ENCODE assay signal across 19 cellular contexts in the genomic region with DNA sequence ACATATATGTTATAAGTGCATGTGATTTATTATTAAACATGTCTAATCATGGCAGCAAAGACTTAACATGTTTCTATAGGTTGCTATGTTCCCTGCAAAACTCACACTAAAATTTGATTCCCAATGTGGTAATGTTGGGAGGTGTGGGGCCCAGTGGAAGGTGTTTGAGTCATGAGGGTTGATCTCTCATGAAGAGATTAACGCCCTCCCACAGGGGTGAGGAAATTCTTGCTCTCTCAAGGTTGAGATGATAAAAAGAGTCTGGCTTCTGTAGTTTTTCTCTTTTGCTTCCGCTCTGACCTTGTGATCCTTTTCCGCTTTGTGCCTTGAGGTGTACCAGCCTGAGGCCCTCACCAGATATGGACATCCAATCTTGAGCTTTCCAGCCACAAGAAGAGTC.
"Had no signal": no experiment of that assay in that cellular context is flagged by ENCODE, and none has a peak within 500 bp of the region (broad histone marks: within the 10 kb centered on the region; RNA-seq: fewer than 3 reads in every experiment).

No MANE protein-coding gene starts in this region.

- H3K4me1 ChIP-seq: colonic mucosa, tibial nerve had no signal

- H3K27me3 ChIP-seq: colonic mucosa, tibial nerve had no signal

- H3K4me3 Mint-ChIP-seq: activated CD4-positive, alpha-beta memory T cell treated with anti-CD3 and anti-CD28 coated beads, Interleukin-2, amount 10 ng/mL, durations not matched to agents 7 days and 5 days; activated CD8-positive, alpha-beta memory T cell treated with anti-CD3 and anti-CD28 coated beads, Interleukin-2, amount 10 ng/mL, durations not matched to agents 7 days and 5 days; activated T-helper 17 cell treated with anti-CD3 and anti-CD28 coated beads, Interleukin-2, amount 50 U/mL, for 72 hours; central memory CD8-positive, alpha-beta T cell; memory B cell; naive thymus-derived CD8-positive, alpha-beta T cell; T-helper 1 cell treated with Interleukin-12 subunit alpha and Interleukin-12 subunit beta and Interleukin-4 antibody, amounts not matched to agents 30 μg/mL and 1 μg/mL, for 36 hours had no signal

- H3K27ac Mint-ChIP-seq: activated CD4-positive, alpha-beta memory T cell treated with anti-CD3 and anti-CD28 coated beads, Interleukin-2, amount 10 ng/mL, durations not matched to agents 7 days and 5 days; activated CD8-positive, alpha-beta memory T cell treated with anti-CD3 and anti-CD28 coated beads, Interleukin-2, amount 10 ng/mL, durations not matched to agents 7 days and 5 days; activated T-helper 17 cell treated with anti-CD3 and anti-CD28 coated beads, Interleukin-2, amount 50 U/mL, for 72 hours; memory B cell; naive thymus-derived CD8-positive, alpha-beta T cell; T-helper 1 cell treated with Interleukin-12 subunit alpha and Interleukin-12 subunit beta and Interleukin-4 antibody, amounts not matched to agents 30 μg/mL and 1 μg/mL, for 36 hours had no signal

- H3K36me3 Mint-ChIP-seq: activated CD8-positive, alpha-beta memory T cell treated with anti-CD3 and anti-CD28 coated beads, Interleukin-2, amount 10 ng/mL, durations not matched to agents 7 days and 5 days; memory B cell; naive thymus-derived CD8-positive, alpha-beta T cell had no signal

- ATAC-seq: activated CD8-positive, alpha-beta memory T cell treated with anti-CD3 and anti-CD28 coated beads, Interleukin-2, amount 10 ng/mL, durations not matched to agents 7 days and 5 days; activated T-helper 17 cell treated with anti-CD3 and anti-CD28 coated beads, Interleukin-2, amount 50 U/mL, for 72 hours; naive thymus-derived CD8-positive, alpha-beta T cell had no signal

- H3K9me3 ChIP-seq: colonic mucosa, tibial nerve had no signal

- H3K27me3 Mint-ChIP-seq: activated CD4-positive, alpha-beta memory T cell treated with anti-CD3 and anti-CD28 coated beads, Interleukin-2, amount 10 ng/mL, durations not matched to agents 7 days and 5 days; activated CD8-positive, alpha-beta memory T cell treated with anti-CD3 and anti-CD28 coated beads, Interleukin-2, amount 10 ng/mL, durations not matched to agents 7 days and 5 days; activated T-helper 17 cell treated with anti-CD3 and anti-CD28 coated beads, Interleukin-2, amount 50 U/mL, for 72 hours; central memory CD8-positive, alpha-beta T cell; memory B cell; naive thymus-derived CD8-positive, alpha-beta T cell had no signal

- H3K36me3 ChIP-seq: colonic mucosa, tibial nerve, WERI-Rb-1 had no signal

- H3K4me1 Mint-ChIP-seq: activated CD4-positive, alpha-beta memory T cell treated with anti-CD3 and anti-CD28 coated beads, Interleukin-2, amount 10 ng/mL, durations not matched to agents 7 days and 5 days; activated CD8-positive, alpha-beta memory T cell treated with anti-CD3 and anti-CD28 coated beads, Interleukin-2, amount 10 ng/mL, durations not matched to agents 7 days and 5 days; activated T-helper 17 cell treated with anti-CD3 and anti-CD28 coated beads, Interleukin-2, amount 50 U/mL, for 72 hours; central memory CD8-positive, alpha-beta T cell; memory B cell; naive thymus-derived CD8-positive, alpha-beta T cell had no signal

- H3K4me3 ChIP-seq: colonic mucosa, tibial nerve had no signal

- H3K27ac ChIP-seq: colonic mucosa, tibial nerve, WERI-Rb-1 had no signal

- DNase-seq: activated CD4-positive, alpha-beta memory T cell treated with anti-CD3 and anti-CD28 coated beads, Interleukin-2, amount 10 ng/mL, durations not matched to agents 7 days and 5 days; activated CD8-positive, alpha-beta memory T cell treated with anti-CD3 and anti-CD28 coated beads, Interleukin-2, amount 10 ng/mL, durations not matched to agents 7 days and 5 days; activated naive CD4-positive, alpha-beta T cell; aorta; colonic mucosa; naive thymus-derived CD8-positive, alpha-beta T cell; posterior cingulate gyrus; retina; stimulated activated CD4-positive, alpha-beta T cell treated with anti-CD3 and anti-CD28 coated beads, Interleukin-12 subunit alpha, Interleukin-12 subunit beta, amount 100 ng/mL, for 4 hours; stimulated activated CD4-positive, alpha-beta T cell treated with anti-CD3 and anti-CD28 coated beads, Interleukin-1b, Interleukin-23, amount 100 ng/mL, for 48 hours; stimulated activated CD8-positive, alpha-beta memory T cell treated with anti-CD3 and anti-CD28 coated beads, Interleukin-4, amount 100 ng/mL, for 48 hours; stimulated activated naive CD4-positive, alpha-beta T cell; substantia nigra; WERI-Rb-1 had no signal

- H3K9me3 Mint-ChIP-seq: activated CD4-positive, alpha-beta memory T cell treated with anti-CD3 and anti-CD28 coated beads, Interleukin-2, amount 10 ng/mL, durations not matched to agents 7 days and 5 days; memory B cell; T-helper 1 cell treated with Interleukin-12 subunit alpha and Interleukin-12 subunit beta and Interleukin-4 antibody, amounts not matched to agents 30 μg/mL and 1 μg/mL, for 36 hours had no signal
